1 cellular context compared by ENCODE assay signal in genomic region chr20:50535162-50535561, GRCh38.
TF ChIP-seq lines count a peak whose summit lies in the region.

No MANE protein-coding gene starts in this region.

TF ChIP-seq in WTC11, 78 proteins besides CTCF, POLR2A, EP300 and RAD21 (continued from another document):
- TF ChIP-seq ATF3 (CRISPR knock-in tag; conservative IDR thresholded peaks at IDR 0.05) (no peak), USF1 (CRISPR knock-in tag; IDR thresholded peaks at IDR 0.05) (no peak), USF2 (CRISPR knock-in tag; IDR thresholded peaks at IDR 0.05) (no peak), MLX (CRISPR knock-in tag; IDR thresholded peaks at IDR 0.05) (no peak), ZNF671 (CRISPR knock-in tag; IDR thresholded peaks at IDR 0.05) (no peak), SMAD3 (CRISPR knock-in tag; IDR thresholded peaks at IDR 0.05; ENCODE audit: borderline replicate concordance) (no peak), FOXP4 (CRISPR knock-in tag; IDR thresholded peaks at IDR 0.05) (no peak), NR3C1 (CRISPR knock-in tag; conservative IDR thresholded peaks at IDR 0.05; ENCODE audit: low read depth) (no peak), NR1H2 (CRISPR knock-in tag; IDR thresholded peaks at IDR 0.05) (no peak), ZNF532 (CRISPR knock-in tag; IDR thresholded peaks at IDR 0.05; ENCODE audit: borderline replicate concordance) (no peak)
